Comparison of ENCODE assay signal across 33 cellular contexts in the genomic region with DNA sequence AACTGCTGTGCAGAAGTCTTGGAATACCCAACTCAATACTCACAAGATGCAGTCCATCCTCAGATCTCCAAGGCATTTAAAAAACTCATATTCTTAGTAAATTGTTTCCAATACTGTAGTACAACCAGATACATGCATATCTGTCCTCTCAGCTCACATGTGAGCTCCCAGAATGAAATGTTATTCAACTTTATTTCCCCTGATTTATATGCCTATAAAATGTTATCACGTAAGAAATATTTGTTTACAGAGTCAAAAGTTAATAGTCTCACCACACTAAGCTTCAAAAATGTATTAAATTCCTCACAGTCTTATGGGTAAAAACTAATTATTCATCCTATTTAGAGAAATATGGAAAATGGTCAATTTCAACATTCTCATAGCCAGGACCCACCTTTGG.
"Had no signal": no experiment of that assay in that cellular context is flagged by ENCODE, and none has a peak within 500 bp of the region (broad histone marks: within the 10 kb centered on the region; RNA-seq: fewer than 3 reads in every experiment).

No MANE protein-coding gene starts in this region.

- H3K9me3 ChIP-seq: ascending aorta, pancreas, psoas muscle, sigmoid colon, stomach, thyroid gland, upper lobe of left lung had no signal

- H3K27ac Mint-ChIP-seq: activated CD4-positive, alpha-beta memory T cell treated with anti-CD3 and anti-CD28 coated beads for 36 hours; activated CD4-positive, alpha-beta T cell treated with anti-CD3 and anti-CD28 coated beads, Interleukin-2, amount 10 ng/mL, durations not matched to agents 24 days and 14 days; activated naive CD8-positive, alpha-beta T cell treated with anti-CD3 and anti-CD28 coated beads, Interleukin-2, amount 10 ng/mL, durations not matched to agents 7 days and 5 days; activated T-helper 17 cell treated with anti-CD3 and anti-CD28 coated beads, Interleukin-2, amount 50 U/mL, for 72 hours; brain; memory B cell; stimulated activated memory B cell treated with anti-CD40 and anti-IgM and Interleukin-4, amounts not matched to agents 10 μg/mL and 1 μg/mL and 100 μg/mL, for 72 hours had no signal

- H3K27me3 ChIP-seq: ascending aorta, cardiac muscle cell, dorsolateral prefrontal cortex, pancreas, sigmoid colon, stomach, thyroid gland, upper lobe of left lung had no signal

- H3K9me3 Mint-ChIP-seq: activated CD4-positive, alpha-beta memory T cell treated with anti-CD3 and anti-CD28 coated beads for 36 hours; activated CD4-positive, alpha-beta T cell treated with anti-CD3 and anti-CD28 coated beads, Interleukin-2, amount 10 ng/mL, durations not matched to agents 24 days and 14 days; activated naive CD8-positive, alpha-beta T cell treated with anti-CD3 and anti-CD28 coated beads, Interleukin-2, amount 10 ng/mL, durations not matched to agents 7 days and 5 days; activated T-cell treated with anti-CD3 and anti-CD28 coated beads, Interleukin-2, amount 50 U/mL, for 4 hours; activated T-helper 17 cell treated with anti-CD3 and anti-CD28 coated beads, Interleukin-2, amount 50 U/mL, for 72 hours; brain; memory B cell; naive thymus-derived CD4-positive, alpha-beta T cell; stimulated activated memory B cell treated with anti-CD40 and anti-IgM and Interleukin-4, amounts not matched to agents 10 μg/mL and 1 μg/mL and 100 μg/mL, for 72 hours had no signal

- H3K27ac ChIP-seq: ascending aorta, cardiac muscle cell, coronary artery, dorsolateral prefrontal cortex, pancreas, psoas muscle, sigmoid colon, stomach, thyroid gland, upper lobe of left lung had no signal

- H3K4me1 ChIP-seq: psoas muscle, thyroid gland had no signal

- H3K4me1 Mint-ChIP-seq: activated T-helper 17 cell treated with anti-CD3 and anti-CD28 coated beads, Interleukin-2, amount 50 U/mL, for 72 hours; memory B cell; stimulated activated memory B cell treated with anti-CD40 and anti-IgM and Interleukin-4, amounts not matched to agents 10 μg/mL and 1 μg/mL and 100 μg/mL, for 72 hours had no signal

- H3K4me3 ChIP-seq: ascending aorta, cardiac muscle cell, coronary artery, dorsolateral prefrontal cortex, pancreas, psoas muscle, sigmoid colon, smooth muscle cell, stomach, thyroid gland, upper lobe of left lung had no signal

- H3K4me3 Mint-ChIP-seq: activated CD4-positive, alpha-beta memory T cell treated with anti-CD3 and anti-CD28 coated beads for 36 hours; activated CD4-positive, alpha-beta T cell treated with anti-CD3 and anti-CD28 coated beads, Interleukin-2, amount 10 ng/mL, durations not matched to agents 24 days and 14 days; activated naive CD8-positive, alpha-beta T cell treated with anti-CD3 and anti-CD28 coated beads, Interleukin-2, amount 10 ng/mL, durations not matched to agents 7 days and 5 days; activated T-cell treated with anti-CD3 and anti-CD28 coated beads, Interleukin-2, amount 50 U/mL, for 4 hours; activated T-helper 17 cell treated with anti-CD3 and anti-CD28 coated beads, Interleukin-2, amount 50 U/mL, for 72 hours; brain; memory B cell; naive thymus-derived CD4-positive, alpha-beta T cell; stimulated activated memory B cell treated with anti-CD40 and anti-IgM and Interleukin-4, amounts not matched to agents 10 μg/mL and 1 μg/mL and 100 μg/mL, for 72 hours had no signal

- FAIRE-seq: endothelial cell of umbilical vein, keratinocyte, pancreas had no signal

- H3K27me3 Mint-ChIP-seq: activated CD4-positive, alpha-beta memory T cell treated with anti-CD3 and anti-CD28 coated beads for 36 hours; activated CD4-positive, alpha-beta T cell treated with anti-CD3 and anti-CD28 coated beads, Interleukin-2, amount 10 ng/mL, durations not matched to agents 24 days and 14 days; activated naive CD8-positive, alpha-beta T cell treated with anti-CD3 and anti-CD28 coated beads, Interleukin-2, amount 10 ng/mL, durations not matched to agents 7 days and 5 days; activated T-helper 17 cell treated with anti-CD3 and anti-CD28 coated beads, Interleukin-2, amount 50 U/mL, for 72 hours; brain; memory B cell; naive thymus-derived CD4-positive, alpha-beta T cell; stimulated activated memory B cell treated with anti-CD40 and anti-IgM and Interleukin-4, amounts not matched to agents 10 μg/mL and 1 μg/mL and 100 μg/mL, for 72 hours had no signal

- ATAC-seq: activated CD4-positive, CD25-positive, alpha-beta regulatory T cell treated with anti-CD3 and anti-CD28 coated beads, Interleukin-2, amount 50 U/mL, for 24 hours; activated T-cell treated with anti-CD3 and anti-CD28 coated beads, Interleukin-2, amount 50 U/mL, for 4 hours; activated T-helper 17 cell treated with anti-CD3 and anti-CD28 coated beads, Interleukin-2, amount 50 U/mL, for 72 hours; left cardiac atrium; naive thymus-derived CD4-positive, alpha-beta T cell; pancreas; psoas muscle; stimulated activated memory B cell treated with anti-CD40 and anti-IgM and Interleukin-4, amounts not matched to agents 10 μg/mL and 1 μg/mL and 100 μg/mL, for 72 hours had no signal

- H3K4me2 ChIP-seq: smooth muscle cell had no signal

- DNase-seq: activated CD4-positive, alpha-beta memory T cell treated with anti-CD3 and anti-CD28 coated beads for 36 hours; activated CD4-positive, alpha-beta T cell treated with anti-CD3 and anti-CD28 coated beads, Interleukin-2, amount 10 ng/mL, durations not matched to agents 24 days and 14 days; activated naive CD8-positive, alpha-beta T cell treated with anti-CD3 and anti-CD28 coated beads, Interleukin-2, amount 10 ng/mL, durations not matched to agents 7 days and 5 days; activated T-cell treated with anti-CD3 and anti-CD28 coated beads, Interleukin-2, amount 50 U/mL, for 4 hours; dorsolateral prefrontal cortex; effector memory CD4-positive, alpha-beta T cell; foreskin fibroblast; head of caudate nucleus; hippocampal formation; left cardiac atrium; midbrain; naive thymus-derived CD4-positive, alpha-beta T cell; pancreas; psoas muscle; sigmoid colon; stimulated activated CD4-positive, alpha-beta T cell treated with anti-CD3 and anti-CD28 coated beads, Interleukin-1b, Interleukin-23, amount 100 ng/mL, for 48 hours; stimulated activated CD4-positive, alpha-beta T cell treated with anti-CD3 and anti-CD28 coated beads, Interleukin-4, amount 100 ng/mL, for 4 hours; stimulated activated CD8-positive, alpha-beta memory T cell treated with anti-CD3 and anti-CD28 coated beads, Interleukin-4, amount 100 ng/mL, for 48 hours; stomach; T-helper 1 cell; thyroid gland had no signal
